19 cellular contexts compared by ENCODE assay signal in genomic region chr5:68454766-68455165, GRCh38.
A peak's percentile ranks its signal among the peaks of the same experiment; 100 is the strongest.
DNase-seq lines count a peak whose midpoint lies in the region; ATAC-seq, FAIRE-seq and TF ChIP-seq lines count a peak whose summit lies in the region.
"Had no signal": no experiment of that assay in that cellular context is flagged by ENCODE, and none has a peak within 500 bp of the region (broad histone marks: within the 10 kb centered on the region; RNA-seq: fewer than 3 reads in every experiment).

No MANE protein-coding gene starts in this region.

- peaks cover 26% of the 10 kb centered on the region for H3K4me1 Mint-ChIP-seq in MCF 10A (ENCODE audit: insufficient read depth, unreplicated experiment)
- peaks cover 21% of the 10 kb centered on the region for H3K4me1 Mint-ChIP-seq in astrocyte (ENCODE audit: low read depth, unreplicated experiment)
- peaks cover 17% of the 10 kb centered on the region for H3K4me1 Mint-ChIP-seq in activated CD8-positive, alpha-beta memory T cell treated with anti-CD3 and anti-CD28 coated beads, Interleukin-2, amount 10 ng/mL, durations not matched to agents 7 days and 5 days

- H3K4me2 ChIP-seq in mammary epithelial cell (ENCODE audit: insufficient read depth, low read depth, low read length) (peak overlapping the region; percentile 40), astrocyte (ENCODE audit: low read length) (peak overlapping the region; percentile 12)
- H3K4me2 ChIP-seq: BLaER1 treated with 17β-estradiol and CSF1 and Interleukin-3, amounts not matched to agents 10 nM and 100 nM; GM23338 had no signal

- POLR2A ChIA-PET in MCF 10A (lab: Yijun Ruan, JAX) = interaction anchor here (0.6 to 1.8 kb wide), 4 partner anchors 11 to 335 kb away, joined by 3 to 5 read pairs (median 4); no protein-coding TSS in a partner anchor

- H3K27me3 Mint-ChIP-seq in MCF 10A (ENCODE audit: insufficient read depth, unreplicated experiment) (no peaks in the 10 kb centered on the region), astrocyte (ENCODE audit: low read depth, unreplicated experiment) (no peaks in the 10 kb centered on the region)
- no peaks in the 10 kb centered on the region for H3K27me3 Mint-ChIP-seq in activated CD8-positive, alpha-beta memory T cell treated with anti-CD3 and anti-CD28 coated beads, Interleukin-2, amount 10 ng/mL, durations not matched to agents 7 days and 5 days
- H3K27me3 Mint-ChIP-seq: CD4-positive, CD25-positive, alpha-beta regulatory T cell had no signal

- H3K27ac Mint-ChIP-seq in MCF 10A (ENCODE audit: low read depth, unreplicated experiment) (no peak overlapping the region), astrocyte (ENCODE audit: unreplicated experiment) (no peak overlapping the region)
- H3K27ac Mint-ChIP-seq in activated CD8-positive, alpha-beta memory T cell treated with anti-CD3 and anti-CD28 coated beads, Interleukin-2, amount 10 ng/mL, durations not matched to agents 7 days and 5 days = no peak overlapping the region
- H3K27ac Mint-ChIP-seq: CD4-positive, CD25-positive, alpha-beta regulatory T cell; GM23338 had no signal

- H3K36me3 Mint-ChIP-seq in MCF 10A (ENCODE audit: insufficient read depth, unreplicated experiment) (peaks cover 4% of the 10 kb centered on the region), astrocyte (ENCODE audit: low read depth, unreplicated experiment) (no peaks in the 10 kb centered on the region)
- H3K36me3 Mint-ChIP-seq in activated CD8-positive, alpha-beta memory T cell treated with anti-CD3 and anti-CD28 coated beads, Interleukin-2, amount 10 ng/mL, durations not matched to agents 7 days and 5 days = no peaks in the 10 kb centered on the region
- H3K36me3 Mint-ChIP-seq: CD4-positive, CD25-positive, alpha-beta regulatory T cell had no signal

- H3K4me3 ChIP-seq in mammary epithelial cell (replicated peaks in 1 of 3; ENCODE audit: insufficient read depth in 1 of 3, low read depth in 2 of 3, low read length in 3 of 3) (no peak overlapping the region), astrocyte (ENCODE audit: insufficient read depth, low read depth, low read length) (no peak overlapping the region)
- H3K4me3 ChIP-seq: BLaER1 treated with 17β-estradiol and CSF1 and Interleukin-3, amounts not matched to agents 10 nM and 100 nM; GM23338 had no signal

- H3K9ac ChIP-seq in mammary epithelial cell (ENCODE audit: insufficient read depth, low read length) = no peak overlapping the region
- no peak overlapping the region for H3K9ac ChIP-seq in astrocyte (ENCODE audit: low read length)
- H3K9ac ChIP-seq: BLaER1 treated with 17β-estradiol and CSF1 and Interleukin-3, amounts not matched to agents 10 nM and 100 nM had no signal

- H3K27ac ChIP-seq in mammary epithelial cell (ENCODE audit: insufficient read depth, low read depth, low read length) (no peak overlapping the region), astrocyte (ENCODE audit: low read depth, low read length) (peak overlapping the region; percentile 4)
- H3K27ac ChIP-seq: 22Rv1; BLaER1 treated with 17β-estradiol and CSF1 and Interleukin-3, amounts not matched to agents 10 nM and 100 nM had no signal

- dilution Hi-C loops in mammary epithelial cell (cut with HindIII; ENCODE audit: low sequenced_read_pairs) = no loop called here

- no peaks in the 10 kb centered on the region for H3K9me3 ChIP-seq in mammary epithelial cell (replicated peaks; ENCODE audit: insufficient read depth, low read length)
- no peaks in the 10 kb centered on the region for H3K9me3 ChIP-seq in astrocyte (ENCODE audit: insufficient read depth, low read depth, low read length)

- H4K20me1 ChIP-seq in mammary epithelial cell (ENCODE audit: insufficient read depth, low read length) (no peaks in the 10 kb centered on the region), astrocyte (ENCODE audit: insufficient read depth, low read length) (no peaks in the 10 kb centered on the region)
- H4K20me1 ChIP-seq: BLaER1 treated with 17β-estradiol and CSF1 and Interleukin-3, amounts not matched to agents 10 nM and 100 nM had no signal

- TF ChIP-seq CTCF in mammary epithelial cell (conservative IDR thresholded peaks at IDR 0.05 in 1 of 2, IDR thresholded peaks at IDR 0.05 in 1 of 2; ENCODE audit: extremely low read depth in 1 of 2, insufficient read depth in 1 of 2, low read depth in 1 of 2, low read length in 2 of 2) (no peak), MCF 10A (IDR thresholded peaks at IDR 0.05; ENCODE audit: unreplicated experiment) (no peak), astrocyte (IDR thresholded peaks at IDR 0.05; ENCODE audit: insufficient read depth, low read depth, low read length) (no peak), GM20000 (IDR thresholded peaks at IDR 0.05; ENCODE audit: extremely low read depth, missing control alignments) (no peak)

- ATAC-seq in HG02981 (IDR thresholded peaks at IDR 0.05; ENCODE audit: unreplicated experiment) = no peak
- ATAC-seq in GM21447 (IDR thresholded peaks at IDR 0.05; ENCODE audit: unreplicated experiment) = no peak
- no peak for ATAC-seq in activated CD8-positive, alpha-beta memory T cell treated with anti-CD3 and anti-CD28 coated beads, Interleukin-2, amount 10 ng/mL, durations not matched to agents 7 days and 5 days
- ATAC-seq: GM23338 had no signal

- H3K4me1 ChIP-seq in mammary epithelial cell (ENCODE audit: insufficient read depth, low read length) (peaks cover 45% of the 10 kb centered on the region), astrocyte (ENCODE audit: insufficient read depth, low read length) (peaks cover 19% of the 10 kb centered on the region)
- H3K4me1 ChIP-seq: BLaER1 treated with 17β-estradiol and CSF1 and Interleukin-3, amounts not matched to agents 10 nM and 100 nM had no signal

- DNase-seq in mammary epithelial cell = no peak
- no peak for DNase-seq in MCF 10A (ENCODE audit: unreplicated experiment)
- peak; percentile 51 for DNase-seq in HCEC 1CT
- DNase-seq in astrocyte (ENCODE audit: low read depth) = peak; percentile 34
- DNase-seq in GM20000 (ENCODE audit: low spot score) = no peak
- DNase-seq in activated CD8-positive, alpha-beta memory T cell treated with anti-CD3 and anti-CD28 coated beads, Interleukin-2, amount 10 ng/mL, durations not matched to agents 7 days and 5 days = no peak
- DNase-seq: CD4-positive, CD25-positive, alpha-beta regulatory T cell; DMS 273 treated with DMSO at 0.1 percent for 48 hours; DMS79; GF-D8; H7; Kasumi-1; KBM-7 had no signal

- CTCF ChIA-PET in mammary epithelial cell (lab: Charles Lee; ENCODE audit: low non-redundant PET) (interaction anchor here (0.6 kb wide), 1 partner anchor 1248 kb away, joined by 8 read pairs; no protein-coding TSS in a partner anchor), MCF 10A (lab: Yijun Ruan, JAX) (interaction anchor here (0.6 to 1.3 kb wide), 4 partner anchors 12 to 1800 kb away, joined by 3 to 4 read pairs (median 4); no protein-coding TSS in a partner anchor)
- CTCF ChIA-PET in activated CD8-positive, alpha-beta memory T cell treated with anti-CD3 and anti-CD28 coated beads, Interleukin-2, amount 10 ng/mL, durations not matched to agents 7 days and 5 days (lab: Charles Lee) = interaction anchor here (2.0 kb wide), 1 partner anchor 168 kb away, joined by 12 read pairs; no protein-coding TSS in a partner anchor

- H3K27me3 ChIP-seq in mammary epithelial cell (ENCODE audit: insufficient read depth, low read length) (no peaks in the 10 kb centered on the region), astrocyte (ENCODE audit: insufficient read depth, low read length) (no peaks in the 10 kb centered on the region)
- H3K27me3 ChIP-seq: BLaER1 treated with 17β-estradiol and CSF1 and Interleukin-3, amounts not matched to agents 10 nM and 100 nM had no signal

- H3K79me2 ChIP-seq in mammary epithelial cell (ENCODE audit: insufficient read depth, low read length) = no peaks in the 10 kb centered on the region
- no peaks in the 10 kb centered on the region for H3K79me2 ChIP-seq in astrocyte (ENCODE audit: insufficient read depth, low read length)

- intact Hi-C loops in mammary epithelial cell (cut with micrococcal nuclease) (loop anchor here (5.0 kb wide), 1 partner anchor 1207 kb away; no protein-coding TSS in a partner anchor), MCF 10A (cut with micrococcal nuclease) (no loop called here)

- in situ Hi-C loops in mammary epithelial cell (cut with MboI; ENCODE audit: low sequenced_read_pairs in 2 of 2) = loop anchor here (5.0 to 25.0 kb wide), 2 partner anchors 167 to 533 kb away; no protein-coding TSS in a partner anchor

- 96% methylated on average over 2 of the region's 2 CpGs for WGBS in mammary epithelial cell (ENCODE audit: low coverage, missing lambda C conversion rate)

- H3K36me3 ChIP-seq in mammary epithelial cell (ENCODE audit: insufficient read depth, low read length) (no peaks in the 10 kb centered on the region), astrocyte (ENCODE audit: insufficient read depth, low read length) (no peaks in the 10 kb centered on the region)
- H3K36me3 ChIP-seq: BLaER1 treated with 17β-estradiol and CSF1 and Interleukin-3, amounts not matched to agents 10 nM and 100 nM had no signal

- H2AFZ ChIP-seq in mammary epithelial cell (ENCODE audit: low read depth, low read length) = peak overlapping the region; percentile 25
- no peak overlapping the region for H2AFZ ChIP-seq in astrocyte (ENCODE audit: low read depth, low read length)
- H2AFZ ChIP-seq: GM23338 had no signal

- peak; percentile 23 for FAIRE-seq in astrocyte (lab: Jason Lieb, UNC)
- FAIRE-seq: GM19239 had no signal

- BruUV-seq in mammary epithelial cell (replicated peaks; lab: Mats Ljungman, UMichigan) = no TSS peak
- BruUV-seq in MCF 10A (replicated peaks; lab: Mats Ljungman, UMichigan) = no TSS peak

- H3K4me3 Mint-ChIP-seq in MCF 10A (ENCODE audit: unreplicated experiment) = no peak overlapping the region
- no peak overlapping the region for H3K4me3 Mint-ChIP-seq in astrocyte (ENCODE audit: unreplicated experiment)
- no peak overlapping the region for H3K4me3 Mint-ChIP-seq in activated CD8-positive, alpha-beta memory T cell treated with anti-CD3 and anti-CD28 coated beads, Interleukin-2, amount 10 ng/mL, durations not matched to agents 7 days and 5 days
- H3K4me3 Mint-ChIP-seq: CD4-positive, CD25-positive, alpha-beta regulatory T cell; GM23338 had no signal

- no peaks in the 10 kb centered on the region for H3K9me3 Mint-ChIP-seq in MCF 10A (ENCODE audit: unreplicated experiment)
- H3K9me3 Mint-ChIP-seq in astrocyte (ENCODE audit: unreplicated experiment) = peaks cover 4% of the 10 kb centered on the region
- H3K9me3 Mint-ChIP-seq in activated CD8-positive, alpha-beta memory T cell treated with anti-CD3 and anti-CD28 coated beads, Interleukin-2, amount 10 ng/mL, durations not matched to agents 7 days and 5 days (ENCODE audit: low read depth) = no peaks in the 10 kb centered on the region

Comparison
In these comparisons a context has a peak if more than half of its experiments do, and no peak if none do; other contexts are left out.
1. DNase-seq: peak in HCEC 1CT (single experiment) and astrocyte (single experiment); none in mammary epithelial cell (single experiment), MCF 10A (single experiment), GM20000 (single experiment) and activated CD8-positive, alpha-beta memory T cell treated with anti-CD3 and anti-CD28 coated beads, Interleukin-2, amount 10 ng/mL, durations not matched to agents 7 days and 5 days (single experiment).